In the genomic region with DNA sequence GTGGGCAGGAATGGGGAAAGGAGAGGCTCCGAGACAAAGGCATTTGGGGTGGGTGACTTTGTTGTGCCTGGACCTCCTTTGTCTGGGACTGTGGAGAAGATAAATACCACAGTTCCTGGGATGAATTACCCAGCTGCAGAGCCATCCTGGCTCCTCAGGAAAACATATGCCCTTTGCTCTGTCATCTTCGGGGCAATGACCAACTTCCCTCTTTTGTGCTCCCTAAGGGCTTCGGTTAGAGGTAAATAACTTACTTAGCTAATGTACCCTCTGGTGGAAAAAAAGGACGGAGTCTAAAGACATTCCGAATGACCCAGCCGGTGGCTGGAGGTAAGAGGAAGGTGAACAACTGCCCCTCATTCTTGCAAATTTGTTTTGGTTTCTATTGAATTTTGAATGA, we compare ENCODE assay signal across 1 cellular context.
TF ChIP-seq lines count a peak whose summit lies in the region.

No MANE protein-coding gene starts in this region.

TF ChIP-seq in H1, 55 proteins besides CTCF, POLR2A, EP300 and RAD21:
- TF ChIP-seq ZNF274 (IDR thresholded peaks at IDR 0.05; ENCODE audit: borderline replicate concordance, extremely low read depth, low read length): no peak
